ENCODE assay signal across 1 cellular context in genomic region chr11:706957-707816, GRCh38.
TF ChIP-seq lines count a peak whose summit lies in the region.

No MANE protein-coding gene starts in this region.

TF ChIP-seq in HepG2, 621 proteins besides CTCF, POLR2A, EP300 and RAD21 (continued from another document):
- TF ChIP-seq, protein P1, sequence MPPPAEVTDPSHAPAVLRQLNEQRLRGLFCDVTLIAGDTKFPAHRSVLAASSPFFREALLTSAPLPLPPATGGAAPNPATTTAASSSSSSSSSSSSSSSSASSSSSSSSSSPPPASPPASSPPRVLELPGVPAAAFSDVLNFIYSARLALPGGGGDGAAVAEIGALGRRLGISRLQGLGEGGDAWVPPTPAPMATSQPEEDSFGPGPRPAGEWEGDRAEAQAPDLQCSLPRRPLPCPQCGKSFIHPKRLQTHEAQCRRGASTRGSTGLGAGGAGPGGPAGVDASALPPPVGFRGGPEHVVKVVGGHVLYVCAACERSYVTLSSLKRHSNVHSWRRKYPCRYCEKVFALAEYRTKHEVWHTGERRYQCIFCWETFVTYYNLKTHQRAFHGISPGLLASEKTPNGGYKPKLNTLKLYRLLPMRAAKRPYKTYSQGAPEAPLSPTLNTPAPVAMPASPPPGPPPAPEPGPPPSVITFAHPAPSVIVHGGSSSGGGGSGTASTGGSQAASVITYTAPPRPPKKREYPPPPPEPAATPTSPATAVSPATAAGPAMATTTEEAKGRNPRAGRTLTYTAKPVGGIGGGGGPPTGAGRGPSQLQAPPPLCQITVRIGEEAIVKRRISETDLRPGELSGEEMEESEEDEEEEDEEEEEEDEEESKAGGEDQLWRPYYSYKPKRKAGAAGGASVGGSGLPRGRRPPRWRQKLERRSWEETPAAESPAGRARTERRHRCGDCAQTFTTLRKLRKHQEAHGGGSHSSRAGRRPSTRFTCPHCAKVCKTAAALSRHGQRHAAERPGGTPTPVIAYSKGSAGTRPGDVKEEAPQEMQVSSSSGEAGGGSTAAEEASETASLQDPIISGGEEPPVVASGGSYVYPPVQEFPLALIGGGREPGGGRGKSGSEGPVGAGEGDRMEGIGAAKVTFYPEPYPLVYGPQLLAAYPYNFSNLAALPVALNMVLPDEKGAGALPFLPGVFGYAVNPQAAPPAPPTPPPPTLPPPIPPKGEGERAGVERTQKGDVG (CRISPR knock-in tag; IDR thresholded peaks at IDR 0.05; ENCODE audit: borderline replicate concordance) = no peak
- TF ChIP-seq DMAP1 (CRISPR knock-in tag; IDR thresholded peaks at IDR 0.05) (peak; percentile 57), BCL6 (CRISPR knock-in tag; IDR thresholded peaks at IDR 0.05) (peak; percentile 75), NR1H2 (CRISPR knock-in tag; IDR thresholded peaks at IDR 0.05; ENCODE audit: borderline replicate concordance, low read depth) (no peak), SOX13 (IDR thresholded peaks at IDR 0.05) (no peak; the same call in 1 of the 2 replicates), SOX13 (CRISPR knock-in tag; conservative IDR thresholded peaks at IDR 0.05 in 1 of 2, IDR thresholded peaks at IDR 0.05 in 1 of 2) (peak in 1 of 2 experiments; percentile 45; a peak in 2 of 4 replicates), RXRA (CRISPR knock-in tag; IDR thresholded peaks at IDR 0.05) (peak; percentile 99), FOXP1 (IDR thresholded peaks at IDR 0.05) (no peak), FOXP1 (CRISPR knock-in tag; IDR thresholded peaks at IDR 0.05) (0 out of 2 replicates have a peak, but pooled peaks have one; percentile 44), RORA (CRISPR knock-in tag; IDR thresholded peaks at IDR 0.05) (no peak), ZNF253 (CRISPR knock-in tag; IDR thresholded peaks at IDR 0.05; ENCODE audit: borderline replicate concordance) (no peak; the same call in 1 of the 2 replicates), CEBPG (CRISPR knock-in tag; IDR thresholded peaks at IDR 0.05) (peak; percentile 33; the same call in 1 of the 2 replicates), JUNB (CRISPR knock-in tag; IDR thresholded peaks at IDR 0.05; ENCODE audit: borderline replicate concordance) (peak; percentile 71; the same call in 1 of the 2 replicates), TCF7 (IDR thresholded peaks at IDR 0.05; ENCODE audit: low read depth) (0 out of 2 replicates have a peak, but pooled peaks have one; percentile 7), RBM39 (IDR thresholded peaks at IDR 0.05; ENCODE audit: low read depth, low read length, poor library complexity, severe bottlenecking) (peak; percentile 82), SRY (CRISPR knock-in tag; IDR thresholded peaks at IDR 0.05) (no peak; the same call in 1 of the 2 replicates), ZNF350 (CRISPR knock-in tag; IDR thresholded peaks at IDR 0.05; ENCODE audit: borderline replicate concordance, low read depth) (peak; percentile 97), ZFP37 (CRISPR knock-in tag; IDR thresholded peaks at IDR 0.05; ENCODE audit: borderline replicate concordance) (peak; percentile 51; the same call in 1 of the 2 replicates), MAFK (conservative IDR thresholded peaks at IDR 0.05 in 1 of 2, IDR thresholded peaks at IDR 0.05 in 1 of 2; ENCODE audit: low read length in 2 of 2) (no peak), ZNF30 (CRISPR knock-in tag; IDR thresholded peaks at IDR 0.05) (peak; percentile 64), ZNF230 (CRISPR knock-in tag; IDR thresholded peaks at IDR 0.05) (peak; percentile 92), ZNF878 (CRISPR knock-in tag; IDR thresholded peaks at IDR 0.05) (peak; percentile 60), PRDM4 (CRISPR knock-in tag; IDR thresholded peaks at IDR 0.05; ENCODE audit: borderline replicate concordance) (no peak), ZNF292 (CRISPR knock-in tag; IDR thresholded peaks at IDR 0.05; ENCODE audit: borderline replicate concordance, low read depth) (no peak; the same call in 1 of the 2 replicates)
- TF ChIP-seq, protein P2, sequence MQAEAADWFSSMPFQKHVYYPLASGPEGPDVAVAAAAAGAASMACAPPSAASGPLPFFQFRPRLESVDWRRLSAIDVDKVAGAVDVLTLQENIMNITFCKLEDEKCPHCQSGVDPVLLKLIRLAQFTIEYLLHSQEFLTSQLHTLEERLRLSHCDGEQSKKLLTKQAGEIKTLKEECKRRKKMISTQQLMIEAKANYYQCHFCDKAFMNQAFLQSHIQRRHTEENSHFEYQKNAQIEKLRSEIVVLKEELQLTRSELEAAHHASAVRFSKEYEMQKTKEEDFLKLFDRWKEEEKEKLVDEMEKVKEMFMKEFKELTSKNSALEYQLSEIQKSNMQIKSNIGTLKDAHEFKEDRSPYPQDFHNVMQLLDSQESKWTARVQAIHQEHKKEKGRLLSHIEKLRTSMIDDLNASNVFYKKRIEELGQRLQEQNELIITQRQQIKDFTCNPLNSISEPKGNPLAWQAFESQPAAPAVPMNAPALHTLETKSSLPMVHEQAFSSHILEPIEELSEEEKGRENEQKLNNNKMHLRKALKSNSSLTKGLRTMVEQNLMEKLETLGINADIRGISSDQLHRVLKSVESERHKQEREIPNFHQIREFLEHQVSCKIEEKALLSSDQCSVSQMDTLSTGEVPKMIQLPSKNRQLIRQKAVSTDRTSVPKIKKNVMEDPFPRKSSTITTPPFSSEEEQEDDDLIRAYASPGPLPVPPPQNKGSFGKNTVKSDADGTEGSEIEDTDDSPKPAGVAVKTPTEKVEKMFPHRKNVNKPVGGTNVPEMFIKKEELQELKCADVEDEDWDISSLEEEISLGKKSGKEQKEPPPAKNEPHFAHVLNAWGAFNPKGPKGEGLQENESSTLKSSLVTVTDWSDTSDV (CRISPR knock-in tag; IDR thresholded peaks at IDR 0.05) = no peak; the same call in 1 of the 2 replicates
- TF ChIP-seq, protein P3, sequence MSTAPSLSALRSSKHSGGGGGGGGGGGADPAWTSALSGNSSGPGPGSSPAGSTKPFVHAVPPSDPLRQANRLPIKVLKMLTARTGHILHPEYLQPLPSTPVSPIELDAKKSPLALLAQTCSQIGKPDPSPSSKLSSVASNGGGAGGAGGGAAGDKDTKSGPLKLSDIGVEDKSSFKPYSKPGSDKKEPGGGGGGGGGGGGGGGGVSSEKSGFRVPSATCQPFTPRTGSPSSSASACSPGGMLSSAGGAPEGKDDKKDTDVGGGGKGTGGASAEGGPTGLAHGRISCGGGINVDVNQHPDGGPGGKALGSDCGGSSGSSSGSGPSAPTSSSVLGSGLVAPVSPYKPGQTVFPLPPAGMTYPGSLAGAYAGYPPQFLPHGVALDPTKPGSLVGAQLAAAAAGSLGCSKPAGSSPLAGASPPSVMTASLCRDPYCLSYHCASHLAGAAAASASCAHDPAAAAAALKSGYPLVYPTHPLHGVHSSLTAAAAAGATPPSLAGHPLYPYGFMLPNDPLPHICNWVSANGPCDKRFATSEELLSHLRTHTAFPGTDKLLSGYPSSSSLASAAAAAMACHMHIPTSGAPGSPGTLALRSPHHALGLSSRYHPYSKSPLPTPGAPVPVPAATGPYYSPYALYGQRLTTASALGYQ (CRISPR knock-in tag; IDR thresholded peaks at IDR 0.05) = peak; percentile 87; the same call in 1 of the 2 replicates
TF ChIP-seq in HepG2: peak in this region for 309.
